Comparison of ENCODE assay signal across 8 cellular contexts in genomic region chr19:34171877-34172660, GRCh38. TPM values are rescaled to one million over a fixed set of nuclear protein-coding genes. Genes with fewer than 3 reads are reported as not detected.
DNase-seq lines count a peak whose midpoint lies in the region; ATAC-seq and TF ChIP-seq lines count a peak whose summit lies in the region.

Gene LSM14A, plus strand, starts transcription at chr19:34172504. Its CDS starts 139 bp downstream, at chr19:34172643.

- intact Hi-C loops in T-helper 1 cell treated with Interleukin-12 subunit alpha and Interleukin-12 subunit beta and Interleukin-4 antibody, amounts not matched to agents 30 ng/mL and 1 ng/mL, for 36 hours (cut with micrococcal nuclease) = loop anchor here (1.0 to 5.0 kb wide), 10 partner anchors 38 to 1765 kb away; partner anchors contain the start of genes ANKRD27, CEBPG, DPY19L3 and GARRE1
- intact Hi-C loops in left cardiac atrium (cut with DNase I) (no loop called here), upper lobe of right lung (cut with DNase I) (no loop called here)

- peak within 1 kb of the TSS; percentile 76 for H3K4me3 ChIP-seq in GM12865 (ENCODE audit: low read depth, low read length)
- H3K4me3 ChIP-seq in upper lobe of right lung = peak within 1 kb of the TSS; percentile 84

- DNase-seq in GM12865 (ENCODE audit: low read depth) (peak; percentile 96), NCI-H1417 (lab: John Stamatoyannopoulos, UW) (peak; percentile 85 to 92 (median 88)), amniotic epithelial cell (ENCODE audit: low read depth) (peak; percentile 83), left cardiac atrium (peak; percentile 94), progenitor cell of endocrine pancreas (ENCODE audit: low spot score, unreplicated experiment) (peak; percentile 88), upper lobe of right lung (peak; percentile 96)

- no peaks in the 10 kb centered on the region for H3K27me3 Mint-ChIP-seq in progenitor cell of endocrine pancreas

- peak; percentile 75 for ATAC-seq in HG02678 (IDR thresholded peaks at IDR 0.05; ENCODE audit: unreplicated experiment)
- peak; percentile 94 to 96 for ATAC-seq in left cardiac atrium
- ATAC-seq in upper lobe of right lung = peak; percentile 96

- H3K36me3 Mint-ChIP-seq in progenitor cell of endocrine pancreas (ENCODE audit: insufficient read depth) = peaks cover 1% of the 10 kb centered on the region

- peaks cover 41% of the 10 kb centered on the region for H3K4me1 ChIP-seq in upper lobe of right lung

- TF ChIP-seq CTCF in GM12865 (IDR thresholded peaks at IDR 0.05; ENCODE audit: insufficient read depth, low read depth, low read length, missing control alignments) (no peak), progenitor cell of endocrine pancreas (IDR thresholded peaks at IDR 0.05; ENCODE audit: unreplicated experiment) (no peak), upper lobe of right lung (IDR thresholded peaks at IDR 0.05) (no peak)

- H3K9me3 ChIP-seq in upper lobe of right lung = no peaks in the 10 kb centered on the region

- no peaks in the 10 kb centered on the region for H3K9me3 Mint-ChIP-seq in progenitor cell of endocrine pancreas (ENCODE audit: low read depth)

- H3K4me3 Mint-ChIP-seq in progenitor cell of endocrine pancreas (ENCODE audit: low read depth) = peak within 1 kb of the TSS; percentile 85

- H3K27me3 ChIP-seq in upper lobe of right lung = no peaks in the 10 kb centered on the region

- no peaks in the 10 kb centered on the region for H3K36me3 ChIP-seq in upper lobe of right lung

- H3K27ac ChIP-seq in upper lobe of right lung = peak within 1 kb of the TSS; percentile 98

- peaks cover 28% of the 10 kb centered on the region for H3K4me1 Mint-ChIP-seq in progenitor cell of endocrine pancreas (ENCODE audit: low read depth)

- peak within 1 kb of the TSS; percentile 98 for H3K27ac Mint-ChIP-seq in progenitor cell of endocrine pancreas

RNA-seq across cellular contexts. Expression of gene LSM14A, which starts in this region (rescaled TPM):
- total RNA-seq in T-helper 1 cell treated with Interleukin-12 subunit alpha and Interleukin-12 subunit beta and Interleukin-4 antibody, amounts not matched to agents 30 ng/mL and 1 ng/mL, for 36 hours = 124 and 131 TPM in 2 replicates
- 10 to 100 TPM; 77.3 to 83.4 TPM for total RNA-seq in left cardiac atrium
- total RNA-seq in progenitor cell of endocrine pancreas = 120 and 133 TPM in 2 replicates
- total RNA-seq in upper lobe of right lung = 92.8 TPM

Comparison
In these comparisons a context has a peak if more than half of its experiments do, and no peak if none do; other contexts are left out.
1. Peak in every context shown above with its lines: DNase-seq, ATAC-seq, H3K4me3 ChIP-seq and H3K27ac ChIP-seq.